35 cellular contexts compared by ENCODE assay signal in the genomic region with DNA sequence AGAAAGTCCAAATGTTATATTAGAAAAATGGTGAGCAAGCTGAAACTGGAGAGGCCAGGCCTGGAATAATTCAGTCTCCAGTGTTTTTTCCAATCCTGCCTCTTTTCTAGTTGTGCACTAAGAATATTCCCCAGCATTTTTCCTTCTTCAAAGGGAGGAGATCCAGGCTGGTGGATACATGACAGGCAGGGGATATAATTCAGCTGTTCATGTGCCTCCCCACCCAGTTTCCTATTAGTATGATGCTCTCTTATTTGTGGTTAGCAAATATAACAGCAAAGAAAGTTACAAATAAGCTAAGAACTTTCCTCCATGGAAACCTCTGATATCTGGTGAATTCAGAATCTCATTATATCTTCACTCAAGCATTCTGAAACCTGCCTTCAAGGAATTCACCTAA.
"Had no signal": no experiment of that assay in that cellular context is flagged by ENCODE, and none has a peak within 500 bp of the region (broad histone marks: within the 10 kb centered on the region; RNA-seq: fewer than 3 reads in every experiment).

No MANE protein-coding gene starts in this region.

- H3K4me3 Mint-ChIP-seq: activated B cell treated with CpG ODN at 0.5 μM for 24 hours; activated CD4-positive, alpha-beta memory T cell treated with anti-CD3 and anti-CD28 coated beads for 36 hours; activated CD4-positive, alpha-beta T cell treated with anti-CD3 and anti-CD28 coated beads, Interleukin-2, amount 10 ng/mL, durations not matched to agents 24 days and 14 days; activated CD8-positive, alpha-beta T cell treated with anti-CD3 and anti-CD28 coated beads for 36 hours; activated naive CD4-positive, alpha-beta T cell treated with anti-CD3 and anti-CD28 coated beads for 36 hours; activated naive CD8-positive, alpha-beta T cell treated with anti-CD3 and anti-CD28 coated beads for 36 hours; activated T-cell treated with anti-CD3 and anti-CD28 coated beads, Interleukin-2, amount 50 U/mL, for 4 hours; activated T-cell treated with anti-CD3 and anti-CD28 coated beads, Interleukin-2, amount 50 U/mL, for 72 hours; activated T-helper 1 cell treated with anti-CD3 and anti-CD28 coated beads, Interleukin-12 subunit alpha, Interleukin-12 subunit beta, Interleukin-2, Interleukin-4 antibody, amounts not matched to agents 30 ng/mL and 10 ng/mL and 1 ng/mL, durations not matched to agents 14 hours and 24 hours and 36 hours; activated T-helper 17 cell treated with anti-CD3 and anti-CD28 coated beads, Interleukin-2, amount 50 U/mL, for 72 hours; T-helper 1 cell treated with Interleukin-12 subunit alpha and Interleukin-12 subunit beta and Interleukin-4 antibody, amounts not matched to agents 30 μg/mL and 1 μg/mL, for 36 hours; T-helper 2 cell treated with Interferon-gamma antibody and Interleukin-4, amounts not matched to agents 5 μg/mL and 100 μg/mL, for 36 hours had no signal

- DNase-seq: activated B cell treated with CpG ODN at 0.5 μM for 24 hours; activated CD4-positive, alpha-beta memory T cell treated with anti-CD3 and anti-CD28 coated beads for 36 hours; activated CD4-positive, alpha-beta T cell treated with anti-CD3 and anti-CD28 coated beads for 4 hours; activated CD4-positive, alpha-beta T cell treated with anti-CD3 and anti-CD28 coated beads, Interleukin-2, amount 10 ng/mL, durations not matched to agents 24 days and 14 days; activated CD4-positive, alpha-beta T cell treated with anti-CD3 and anti-CD28 coated beads, Interleukin-2, amount 50 U/mL, for 1 hour; activated CD4-positive, alpha-beta T cell treated with anti-CD3 and anti-CD28 coated beads, Interleukin-2, amount 50 U/mL, for 4 hours; activated CD4-positive, CD25-positive, alpha-beta regulatory T cell treated with anti-CD3 and anti-CD28 coated beads, Interleukin-2, amount 50 U/mL, for 72 hours; activated CD8-positive, alpha-beta memory T cell treated with anti-CD3 and anti-CD28 coated beads, Interleukin-2, amount 50 U/mL, for 4 hours; activated CD8-positive, alpha-beta T cell treated with anti-CD3 and anti-CD28 coated beads for 36 hours; activated effector memory CD4-positive, alpha-beta T cell treated with anti-CD3 and anti-CD28 coated beads, Interleukin-2, amount 50 U/mL, for 16 hours; activated gamma-delta T cell treated with Interleukin-2 at 50 U/mL for 16 hours; activated naive CD4-positive, alpha-beta T cell; activated naive CD4-positive, alpha-beta T cell treated with anti-CD3 and anti-CD28 coated beads for 36 hours; activated naive CD4-positive, alpha-beta T cell treated with anti-CD3 and anti-CD28 coated beads, Interleukin-2, amount 50 U/mL, for 16 hours; activated naive CD8-positive, alpha-beta T cell treated with anti-CD3 and anti-CD28 coated beads for 36 hours; activated T-cell treated with anti-CD3 and anti-CD28 coated beads for 4 hours; activated T-cell treated with anti-CD3 and anti-CD28 coated beads, Interleukin-2, amount 50 U/mL, for 1 hour; activated T-cell treated with anti-CD3 and anti-CD28 coated beads, Interleukin-2, amount 50 U/mL, for 4 hours; activated T-cell treated with anti-CD3 and anti-CD28 coated beads, Interleukin-2, amount 50 U/mL, for 72 hours; adrenal gland; amniotic stem cell; aorta; body of pancreas; brain microvascular endothelial cell; central memory CD4-positive, alpha-beta T cell; T-helper 1 cell; T-helper 2 cell; T-helper 9 cell had no signal

- H3K36me3 Mint-ChIP-seq: activated CD4-positive, alpha-beta memory T cell treated with anti-CD3 and anti-CD28 coated beads for 36 hours; activated naive CD4-positive, alpha-beta T cell treated with anti-CD3 and anti-CD28 coated beads, Interleukin-2, amount 50 U/mL, for 72 hours; activated naive CD8-positive, alpha-beta T cell treated with anti-CD3 and anti-CD28 coated beads for 36 hours had no signal

- H3K9me3 Mint-ChIP-seq: activated B cell treated with CpG ODN at 0.5 μM for 24 hours; activated CD4-positive, alpha-beta memory T cell treated with anti-CD3 and anti-CD28 coated beads for 36 hours; activated CD4-positive, alpha-beta T cell treated with anti-CD3 and anti-CD28 coated beads, Interleukin-2, amount 10 ng/mL, durations not matched to agents 24 days and 14 days; activated CD8-positive, alpha-beta T cell treated with anti-CD3 and anti-CD28 coated beads for 36 hours; activated naive CD4-positive, alpha-beta T cell treated with anti-CD3 and anti-CD28 coated beads for 36 hours; activated T-helper 1 cell treated with anti-CD3 and anti-CD28 coated beads, Interleukin-12 subunit alpha, Interleukin-12 subunit beta, Interleukin-2, Interleukin-4 antibody, amounts not matched to agents 30 ng/mL and 10 ng/mL and 1 ng/mL, durations not matched to agents 14 hours and 24 hours and 36 hours; activated T-helper 17 cell treated with anti-CD3 and anti-CD28 coated beads, Interleukin-2, amount 50 U/mL, for 72 hours; T-helper 1 cell treated with Interleukin-12 subunit alpha and Interleukin-12 subunit beta and Interleukin-4 antibody, amounts not matched to agents 30 μg/mL and 1 μg/mL, for 36 hours; T-helper 2 cell treated with Interferon-gamma antibody and Interleukin-4, amounts not matched to agents 5 μg/mL and 100 μg/mL, for 36 hours had no signal

- H3K27me3 Mint-ChIP-seq: activated B cell treated with CpG ODN at 0.5 μM for 24 hours; activated CD4-positive, alpha-beta memory T cell treated with anti-CD3 and anti-CD28 coated beads for 36 hours; activated CD4-positive, alpha-beta T cell treated with anti-CD3 and anti-CD28 coated beads, Interleukin-2, amount 10 ng/mL, durations not matched to agents 24 days and 14 days; activated naive CD8-positive, alpha-beta T cell treated with anti-CD3 and anti-CD28 coated beads for 36 hours; activated T-helper 17 cell treated with anti-CD3 and anti-CD28 coated beads, Interleukin-2, amount 50 U/mL, for 72 hours had no signal

- H3K27ac Mint-ChIP-seq: activated B cell treated with CpG ODN at 0.5 μM for 24 hours; activated CD4-positive, alpha-beta memory T cell treated with anti-CD3 and anti-CD28 coated beads for 36 hours; activated CD4-positive, alpha-beta T cell treated with anti-CD3 and anti-CD28 coated beads, Interleukin-2, amount 10 ng/mL, durations not matched to agents 24 days and 14 days; activated CD8-positive, alpha-beta T cell treated with anti-CD3 and anti-CD28 coated beads for 36 hours; activated naive CD4-positive, alpha-beta T cell treated with anti-CD3 and anti-CD28 coated beads for 36 hours; activated naive CD4-positive, alpha-beta T cell treated with anti-CD3 and anti-CD28 coated beads, Interleukin-2, amount 50 U/mL, for 72 hours; activated naive CD8-positive, alpha-beta T cell treated with anti-CD3 and anti-CD28 coated beads for 36 hours; activated T-cell treated with anti-CD3 and anti-CD28 coated beads, Interleukin-2, amount 50 U/mL, for 72 hours; activated T-helper 1 cell treated with anti-CD3 and anti-CD28 coated beads, Interleukin-12 subunit alpha, Interleukin-12 subunit beta, Interleukin-2, Interleukin-4 antibody, amounts not matched to agents 30 ng/mL and 10 ng/mL and 1 ng/mL, durations not matched to agents 14 hours and 24 hours and 36 hours; activated T-helper 17 cell treated with anti-CD3 and anti-CD28 coated beads, Interleukin-2, amount 50 U/mL, for 72 hours; T-helper 1 cell treated with Interleukin-12 subunit alpha and Interleukin-12 subunit beta and Interleukin-4 antibody, amounts not matched to agents 30 μg/mL and 1 μg/mL, for 36 hours; T-helper 2 cell treated with Interferon-gamma antibody and Interleukin-4, amounts not matched to agents 5 μg/mL and 100 μg/mL, for 36 hours had no signal

- H3K27me3 ChIP-seq: adrenal gland, body of pancreas, brain microvascular endothelial cell, breast epithelium had no signal

- H3K9me3 ChIP-seq: adrenal gland, body of pancreas, breast epithelium had no signal

- H3K4me1 Mint-ChIP-seq: activated B cell treated with CpG ODN at 0.5 μM for 24 hours; activated CD4-positive, alpha-beta T cell treated with anti-CD3 and anti-CD28 coated beads, Interleukin-2, amount 10 ng/mL, durations not matched to agents 24 days and 14 days; activated naive CD8-positive, alpha-beta T cell treated with anti-CD3 and anti-CD28 coated beads for 36 hours; activated T-helper 17 cell treated with anti-CD3 and anti-CD28 coated beads, Interleukin-2, amount 50 U/mL, for 72 hours had no signal

- H3K27ac ChIP-seq: adrenal gland, body of pancreas, brain microvascular endothelial cell, breast epithelium, VCaP had no signal

- H3K36me3 ChIP-seq: breast epithelium had no signal

- H3K4me3 ChIP-seq: adrenal gland, body of pancreas, breast epithelium had no signal

- H3K4me1 ChIP-seq: adrenal gland, body of pancreas, breast epithelium had no signal
